ENCODE assay signal across 8 cellular contexts in the genomic region with DNA sequence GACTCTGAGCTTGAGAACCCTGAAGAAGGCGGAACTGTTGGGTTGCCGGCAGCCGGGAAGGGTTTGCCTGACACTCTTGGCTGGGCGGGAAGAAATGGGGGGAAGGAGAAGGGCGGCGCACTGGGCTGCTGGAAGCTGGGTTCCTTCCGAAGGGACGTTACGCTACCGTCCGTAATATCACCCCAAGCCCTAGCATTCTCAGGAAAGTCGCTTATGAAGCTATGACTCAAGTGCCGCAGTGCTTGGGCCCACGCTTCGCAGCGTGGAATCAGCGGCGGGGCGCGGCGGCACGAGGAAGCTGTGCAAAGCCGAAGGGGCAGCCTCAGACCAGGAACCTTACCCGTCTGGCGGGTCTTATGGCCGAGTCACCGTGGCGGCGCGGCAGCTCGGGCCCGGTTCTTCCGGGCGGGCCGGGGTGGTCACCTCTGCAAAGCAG. TPM values are rescaled to one million over a fixed set of nuclear protein-coding genes. Genes with fewer than 3 reads are reported as not detected.
DNase-seq lines count a peak whose midpoint lies in the region; ATAC-seq and TF ChIP-seq lines count a peak whose summit lies in the region.

No MANE protein-coding gene starts in this region.

- H3K4me1 ChIP-seq in iPS DF 6.9 (ENCODE audit: control insufficient read depth, insufficient read depth, low read length) (no peaks in the 10 kb centered on the region; the same call in 1 of the 2 replicates), skeletal muscle satellite cell (ENCODE audit: control insufficient read depth, insufficient read depth, low read length) (peaks cover 81% of the 10 kb centered on the region)

- H3K36me3 ChIP-seq in iPS DF 6.9 (ENCODE audit: control insufficient read depth, insufficient read depth, low read length), result no peaks in the 10 kb centered on the region
- H3K36me3 ChIP-seq in skeletal muscle satellite cell (ENCODE audit: insufficient read depth, low read length), result no peaks in the 10 kb centered on the region

- no peak for TF ChIP-seq CTCF in GM10266 (IDR thresholded peaks at IDR 0.05; ENCODE audit: control insufficient read depth, insufficient read depth, low read depth, missing control alignments)

- ATAC-seq in HG02840 (IDR thresholded peaks at IDR 0.05; ENCODE audit: low FRiP score, unreplicated experiment) (peak; percentile 55), HG02763 (IDR thresholded peaks at IDR 0.05; ENCODE audit: unreplicated experiment) (no peak)

- H3K4me2 ChIP-seq in skeletal muscle satellite cell (ENCODE audit: low read length), result peak overlapping the region; percentile 74

- peak; percentile 51 for DNase-seq in GM10266 (ENCODE audit: extremely low spot score)
- peak in 3 of 5 experiments; percentile 16 to 64 (median 56) for DNase-seq in T-helper 2 cell
- peak; percentile 84 for DNase-seq in astrocyte of the hippocampus (ENCODE audit: low read depth, low spot score)
- DNase-seq in iPS DF 6.9 (ENCODE audit: low read depth, low spot score), result peak; percentile 47
- DNase-seq in NCI-H1105 treated with DMSO at 0.1 percent for 48 hours (lab: John Stamatoyannopoulos, UW), result no peak

- WGBS in iPS DF 6.9 (ENCODE audit: insufficient coverage, insufficient read length), result no CpG with 5 or more reads among the region's 35 CpGs

- H3K4me3 ChIP-seq in iPS DF 6.9 (ENCODE audit: low read length) (peak overlapping the region; percentile 82), skeletal muscle satellite cell (ENCODE audit: low read length) (peak overlapping the region; percentile 59)

- no peak overlapping the region for H3K27ac ChIP-seq in iPS DF 6.9 (ENCODE audit: low read length)

- H3K27me3 ChIP-seq in iPS DF 6.9 (ENCODE audit: control insufficient read depth, insufficient read depth, low read length), result no peaks in the 10 kb centered on the region
- no peaks in the 10 kb centered on the region for H3K27me3 ChIP-seq in skeletal muscle satellite cell (ENCODE audit: control insufficient read depth, insufficient read depth, low read length)

- peak overlapping the region; percentile 66 for H3K9ac ChIP-seq in skeletal muscle satellite cell (ENCODE audit: low read depth, low read length)

- H3K9me3 ChIP-seq in iPS DF 6.9 (ENCODE audit: control insufficient read depth, insufficient read depth, low read length) (no peaks in the 10 kb centered on the region), skeletal muscle satellite cell (replicated peaks; ENCODE audit: low read length) (no peaks in the 10 kb centered on the region)

RNA-seq across cellular contexts. Expression of a gene that starts 50.2 kb away (rescaled TPM):
- total RNA-seq in skeletal muscle satellite cell (2012; rRNA removed), result 1.7 and 3.3 TPM in 2 replicates

RNA-seq across cellular contexts. Expression of a gene that starts 51.3 kb away (rescaled TPM):
- 0.22 and 2.5 TPM in 2 replicates for total RNA-seq in skeletal muscle satellite cell (2012; rRNA removed)
